In the genomic region with DNA sequence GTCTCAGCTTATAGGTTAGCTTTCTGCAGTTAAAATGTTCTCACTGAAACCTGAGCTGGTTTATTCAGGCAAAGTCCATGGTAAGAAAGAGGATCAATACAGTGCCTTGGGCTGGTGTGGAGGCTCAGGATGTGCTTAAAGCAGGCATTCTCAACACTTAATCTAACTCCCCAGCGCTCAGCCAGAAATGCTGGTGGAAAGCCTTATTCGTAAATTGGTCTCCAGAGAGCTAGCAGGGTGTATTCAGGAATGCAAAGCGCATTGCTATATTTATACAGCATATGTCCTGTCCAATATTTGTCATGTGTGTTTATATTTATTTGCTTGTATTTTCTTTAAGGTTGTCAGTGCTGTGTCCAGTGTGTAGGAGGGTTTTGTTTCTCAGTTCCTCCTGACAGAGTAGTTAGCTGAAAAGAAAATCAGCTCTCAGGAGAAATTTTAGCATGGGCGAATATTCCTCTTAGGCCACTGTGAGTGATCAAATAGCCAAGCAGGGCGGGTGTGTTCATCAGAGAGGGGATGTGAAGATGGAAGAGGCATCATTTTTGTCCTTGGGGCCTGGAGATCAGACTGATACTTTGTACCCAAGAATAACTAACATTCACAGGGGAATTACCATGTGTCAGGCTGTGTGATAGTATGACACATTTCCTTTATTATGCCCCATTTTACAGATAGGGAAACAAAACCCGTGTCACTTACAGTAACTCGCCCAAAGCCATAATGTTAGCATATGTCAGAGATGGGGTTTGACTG, we compare ENCODE assay signal across 10 cellular contexts.
DNase-seq lines count a peak whose midpoint lies in the region; ATAC-seq and TF ChIP-seq lines count a peak whose summit lies in the region.
"Had no signal": no experiment of that assay in that cellular context is flagged by ENCODE, and none has a peak within 500 bp of the region (broad histone marks: within the 10 kb centered on the region; RNA-seq: fewer than 3 reads in every experiment).

No MANE protein-coding gene starts in this region.

- ATAC-seq in GM18498 (IDR thresholded peaks at IDR 0.05; ENCODE audit: unreplicated experiment), result peak; percentile 81
- peak; percentile 58 for ATAC-seq in GM19467 (IDR thresholded peaks at IDR 0.05; ENCODE audit: unreplicated experiment)
- ATAC-seq in HG03139 (IDR thresholded peaks at IDR 0.05; ENCODE audit: unreplicated experiment), result peak; percentile 58
- no peak for ATAC-seq in omental fat pad (ENCODE audit: low FRiP score)
- no peak for ATAC-seq in body of pancreas

- TF ChIP-seq CTCF in brain microvascular endothelial cell (IDR thresholded peaks at IDR 0.05; ENCODE audit: low read depth, low read length, missing control alignments) (no peak), omental fat pad (IDR thresholded peaks at IDR 0.05) (no peak), nephron progenitor cell (IDR thresholded peaks at IDR 0.05) (no peak), body of pancreas (IDR thresholded peaks at IDR 0.05) (no peak)

- no peaks in the 10 kb centered on the region for H3K36me3 Mint-ChIP-seq in nephron progenitor cell (ENCODE audit: low read depth)

- no peaks in the 10 kb centered on the region for H3K9me3 ChIP-seq in body of pancreas

- H3K36me3 ChIP-seq in brain microvascular endothelial cell (replicated peaks) (no peaks in the 10 kb centered on the region), body of pancreas (replicated peaks in 1 of 2; ENCODE audit: insufficient read depth in 1 of 2, low read depth in 2 of 2) (no peaks in the 10 kb centered on the region)

- no peak for TF ChIP-seq POLR2A in body of pancreas (IDR thresholded peaks at IDR 0.05)

- intact Hi-C loops in body of pancreas (cut with DNase I), result loop anchor here (10.0 kb wide), 1 partner anchor 282 kb away; the partner anchor contains the start of gene INSYN2B

- no peak overlapping the region for H3K27ac Mint-ChIP-seq in nephron progenitor cell

- H3K4me3 ChIP-seq in brain microvascular endothelial cell (ENCODE audit: low read depth, low read length), result no peak overlapping the region
- no peak overlapping the region for H3K4me3 ChIP-seq in body of pancreas

- 73 to 76% methylated on average over 7 of the region's 7 CpGs for WGBS in body of pancreas, 2 donors

- H3K9me3 Mint-ChIP-seq in nephron progenitor cell, result no peaks in the 10 kb centered on the region

- no peak overlapping the region for H3K27ac ChIP-seq in brain microvascular endothelial cell
- no peak overlapping the region for H3K27ac ChIP-seq in body of pancreas
- H3K27ac ChIP-seq: VCaP had no signal

- no peak overlapping the region for H3K4me3 Mint-ChIP-seq in nephron progenitor cell

- peaks cover 16% of the 10 kb centered on the region for H3K27me3 Mint-ChIP-seq in nephron progenitor cell (ENCODE audit: low read depth, poor library complexity)

- H3K4me1 Mint-ChIP-seq in nephron progenitor cell, result peaks cover 41% of the 10 kb centered on the region

- H3K27me3 ChIP-seq in brain microvascular endothelial cell (replicated peaks) (no peaks in the 10 kb centered on the region), body of pancreas (no peaks in the 10 kb centered on the region)

- in situ Hi-C loops in brain microvascular endothelial cell (cut with HindIII; ENCODE audit: low pct_ligation_motif_present, low sequenced_read_pairs), result no loop called here

- DNase-seq in fibroblast of gingiva (ENCODE audit: low read depth) (peak; percentile 32), brain microvascular endothelial cell (no peak), omental fat pad (ENCODE audit: low spot score) (no peak), nephron progenitor cell (no peak), body of pancreas (no peak)
- DNase-seq: NCI-H2081 had no signal

- no peaks in the 10 kb centered on the region for H3K4me1 ChIP-seq in body of pancreas

Comparison
In these comparisons a context has a peak if more than half of its experiments do, and no peak if none do; other contexts are left out.
1. ATAC-seq: peak in GM18498 (single experiment), GM19467 (single experiment) and HG03139 (single experiment); none in omental fat pad (single experiment) and body of pancreas (single experiment).